In the genomic region with DNA sequence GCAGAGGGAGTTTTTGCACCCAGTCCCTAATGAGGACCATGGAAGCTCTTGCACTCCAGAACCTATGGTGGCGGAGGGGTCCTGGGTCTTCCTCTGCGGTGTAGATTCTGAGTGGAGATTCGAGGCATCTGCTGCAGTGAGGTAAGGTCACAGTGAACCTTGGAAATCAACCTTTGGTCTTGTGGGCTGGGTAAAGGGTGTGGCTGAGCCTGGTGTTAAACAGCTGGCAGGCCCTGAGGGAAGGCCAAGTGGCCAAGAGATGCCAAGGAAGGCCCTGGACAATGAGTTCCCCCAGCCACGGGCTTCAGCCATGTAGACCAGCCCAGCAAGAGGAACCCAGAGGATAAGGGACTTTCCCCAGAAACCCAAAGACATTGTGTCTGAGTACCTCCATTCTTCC, we compare ENCODE assay signal across 15 cellular contexts.
"Had no signal": no experiment of that assay in that cellular context is flagged by ENCODE, and none has a peak within 500 bp of the region (broad histone marks: within the 10 kb centered on the region; RNA-seq: fewer than 3 reads in every experiment).

No MANE protein-coding gene starts in this region.

- ATAC-seq: Right ventricle myocardium inferior had no signal

- H3K36me3 Mint-ChIP-seq: IgD-negative memory B cell had no signal

- FAIRE-seq: HTR-8/SVneo had no signal

- DNase-seq: NCI-H1048; NCI-H1436 treated with DMSO at 0.1 percent for 48 hours; NCI-H187 treated with DMSO at 0.1 percent for 48 hours; NCI-H2029 treated with DMSO at 0.1 percent for 48 hours; NCI-H345; NCI-H446 treated with DMSO at 0.1 percent for 48 hours; NK-92 treated with Interleukin-12 subunit alpha and Interleukin-12 subunit beta, amount 100 ng/mL, for 24 hours; SHP77 treated with DMSO at 0.1 percent for 48 hours had no signal

- H3K27me3 ChIP-seq: SJCRH30 had no signal

- H3K36me3 ChIP-seq: SJCRH30 had no signal

- H3K27ac ChIP-seq: HL-60, KMS-11, SJCRH30 had no signal

- H3K4me2 ChIP-seq: KMS-11 had no signal

- H3K9ac ChIP-seq: KMS-11 had no signal

- H3K27ac Mint-ChIP-seq: IgD-negative memory B cell had no signal

- H3K4me3 ChIP-seq: K562, SJCRH30 had no signal

- H3K9me3 ChIP-seq: SJCRH30 had no signal

- H3K4me1 ChIP-seq: SJCRH30 had no signal

- H3K4me3 Mint-ChIP-seq: IgD-negative memory B cell had no signal
